Comparison of ENCODE assay signal across 15 cellular contexts in the genomic region with DNA sequence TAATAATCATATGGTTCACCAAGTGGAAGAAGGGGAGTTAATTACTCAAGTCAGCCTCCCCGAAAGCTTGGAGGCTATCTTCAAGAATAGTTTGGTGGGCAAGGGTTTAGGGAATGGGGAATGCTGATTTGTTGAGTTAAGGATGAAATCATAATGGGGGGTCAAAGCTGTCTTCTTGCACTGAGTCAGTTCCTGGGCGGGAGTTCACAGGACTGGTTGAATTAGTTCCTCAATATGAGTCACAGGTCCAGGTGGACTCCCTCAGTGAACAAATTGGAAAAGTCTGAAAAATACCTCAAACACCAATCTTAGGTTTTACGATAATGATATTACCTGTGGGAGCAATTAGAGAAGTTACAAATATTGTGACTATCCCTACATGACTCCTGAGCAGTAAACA.
DNase-seq lines count a peak whose midpoint lies in the region; ATAC-seq and TF ChIP-seq lines count a peak whose summit lies in the region.
"Had no signal": no experiment of that assay in that cellular context is flagged by ENCODE, and none has a peak within 500 bp of the region (broad histone marks: within the 10 kb centered on the region; RNA-seq: fewer than 3 reads in every experiment).

No MANE protein-coding gene starts in this region.

- H2AFZ ChIP-seq in mammary epithelial cell (ENCODE audit: low read depth, low read length): no peak overlapping the region

- BruUV-seq in mammary epithelial cell (replicated peaks; lab: Mats Ljungman, UMichigan): no TSS peak

- peak; percentile 30 for ATAC-seq in foreskin keratinocyte
- no peak for ATAC-seq in activated naive CD8-positive, alpha-beta T cell treated with anti-CD3 and anti-CD28 coated beads, Interleukin-2, amount 50 U/mL, for 24 hours
- ATAC-seq in HG02938 (IDR thresholded peaks at IDR 0.05; ENCODE audit: unreplicated experiment): no peak
- ATAC-seq: GM12878 had no signal

- H3K4me1 ChIP-seq in mammary epithelial cell (ENCODE audit: insufficient read depth, low read length) (peaks cover 37% of the 10 kb centered on the region), foreskin keratinocyte (peaks cover 23% of the 10 kb centered on the region)

- TF ChIP-seq CTCF in mammary epithelial cell (conservative IDR thresholded peaks at IDR 0.05 in 1 of 2, IDR thresholded peaks at IDR 0.05 in 1 of 2; ENCODE audit: extremely low read depth in 1 of 2, insufficient read depth in 1 of 2, low read depth in 1 of 2, low read length in 2 of 2) (no peak), foreskin keratinocyte (conservative IDR thresholded peaks at IDR 0.05) (no peak)

- WGBS in mammary epithelial cell (ENCODE audit: low coverage, missing lambda C conversion rate): 100% methylated on average over 1 of the region's 3 CpGs

- intact Hi-C loops in mammary epithelial cell (cut with micrococcal nuclease): no loop called here

- no peak overlapping the region for H3K9ac ChIP-seq in mammary epithelial cell (ENCODE audit: insufficient read depth, low read length)
- H3K9ac ChIP-seq: BLaER1 treated with 17β-estradiol and CSF1 and Interleukin-3, amounts not matched to agents 10 nM and 100 nM had no signal

- H3K4me3 Mint-ChIP-seq in activated naive CD8-positive, alpha-beta T cell treated with anti-CD3 and anti-CD28 coated beads, Interleukin-2, amount 50 U/mL, for 24 hours: no peak overlapping the region
- H3K4me3 Mint-ChIP-seq: CD4-positive, CD25-positive, alpha-beta regulatory T cell had no signal

- H3K9me3 Mint-ChIP-seq in activated naive CD8-positive, alpha-beta T cell treated with anti-CD3 and anti-CD28 coated beads, Interleukin-2, amount 50 U/mL, for 24 hours: peaks cover 10% of the 10 kb centered on the region

- H3K27ac ChIP-seq in mammary epithelial cell (ENCODE audit: insufficient read depth, low read depth, low read length): no peak overlapping the region
- H3K27ac ChIP-seq in foreskin keratinocyte: no peak overlapping the region
- H3K27ac ChIP-seq: BLaER1 treated with 17β-estradiol and CSF1 and Interleukin-3, amounts not matched to agents 10 nM and 100 nM; HL-60 had no signal

- H3K4me3 ChIP-seq in mammary epithelial cell (replicated peaks in 1 of 3; ENCODE audit: insufficient read depth in 1 of 3, low read depth in 2 of 3, low read length in 3 of 3): no peak overlapping the region
- H3K4me3 ChIP-seq: BLaER1 treated with 17β-estradiol and CSF1 and Interleukin-3, amounts not matched to agents 10 nM and 100 nM; GM12878 had no signal

- no peaks in the 10 kb centered on the region for H3K36me3 ChIP-seq in mammary epithelial cell (ENCODE audit: insufficient read depth, low read length)
- H3K36me3 ChIP-seq: BLaER1 treated with 17β-estradiol and CSF1 and Interleukin-3, amounts not matched to agents 10 nM and 100 nM had no signal

- H3K4me1 Mint-ChIP-seq in activated naive CD8-positive, alpha-beta T cell treated with anti-CD3 and anti-CD28 coated beads, Interleukin-2, amount 50 U/mL, for 24 hours: peaks cover 27% of the 10 kb centered on the region

- no peaks in the 10 kb centered on the region for H3K36me3 Mint-ChIP-seq in activated naive CD8-positive, alpha-beta T cell treated with anti-CD3 and anti-CD28 coated beads, Interleukin-2, amount 50 U/mL, for 24 hours (ENCODE audit: low read depth)
- H3K36me3 Mint-ChIP-seq: CD4-positive, CD25-positive, alpha-beta regulatory T cell had no signal

- no peaks in the 10 kb centered on the region for H3K27me3 Mint-ChIP-seq in activated naive CD8-positive, alpha-beta T cell treated with anti-CD3 and anti-CD28 coated beads, Interleukin-2, amount 50 U/mL, for 24 hours
- H3K27me3 Mint-ChIP-seq: CD4-positive, CD25-positive, alpha-beta regulatory T cell had no signal

- in situ Hi-C loops in mammary epithelial cell (cut with MboI; ENCODE audit: low sequenced_read_pairs in 2 of 2): no loop called here

- CTCF ChIA-PET in mammary epithelial cell (lab: Charles Lee; ENCODE audit: low non-redundant PET): no interaction called here

- dilution Hi-C loops in mammary epithelial cell (cut with HindIII; ENCODE audit: low sequenced_read_pairs): no loop called here

- H3K27ac Mint-ChIP-seq in activated naive CD8-positive, alpha-beta T cell treated with anti-CD3 and anti-CD28 coated beads, Interleukin-2, amount 50 U/mL, for 24 hours: no peak overlapping the region
- H3K27ac Mint-ChIP-seq: CD4-positive, CD25-positive, alpha-beta regulatory T cell had no signal

- H3K4me2 ChIP-seq in mammary epithelial cell (ENCODE audit: insufficient read depth, low read depth, low read length): no peak overlapping the region
- H3K4me2 ChIP-seq: BLaER1 treated with 17β-estradiol and CSF1 and Interleukin-3, amounts not matched to agents 10 nM and 100 nM had no signal

- H3K27me3 ChIP-seq in mammary epithelial cell (ENCODE audit: insufficient read depth, low read length) (no peaks in the 10 kb centered on the region), foreskin keratinocyte (no peaks in the 10 kb centered on the region)
- H3K27me3 ChIP-seq: BLaER1 treated with 17β-estradiol and CSF1 and Interleukin-3, amounts not matched to agents 10 nM and 100 nM had no signal

- peaks cover 4% of the 10 kb centered on the region for H3K79me2 ChIP-seq in mammary epithelial cell (ENCODE audit: insufficient read depth, low read length)

- peaks cover 13% of the 10 kb centered on the region for H3K9me3 ChIP-seq in mammary epithelial cell (replicated peaks; ENCODE audit: insufficient read depth, low read length)

- no peaks in the 10 kb centered on the region for H4K20me1 ChIP-seq in mammary epithelial cell (ENCODE audit: insufficient read depth, low read length)
- H4K20me1 ChIP-seq: BLaER1 treated with 17β-estradiol and CSF1 and Interleukin-3, amounts not matched to agents 10 nM and 100 nM had no signal

- DNase-seq in Daoy (ENCODE audit: low read depth) (peak; percentile 21), HT1080 (ENCODE audit: low read depth) (peak; percentile 70), mammary epithelial cell (peak; percentile 48), foreskin keratinocyte (peak in 1 of 2 donors; percentile 57), GM19240 (ENCODE audit: insufficient read length, low spot score) (no peak), activated T-cell treated with anti-CD3 and anti-CD28 coated beads for 4 hours (no peak)
- DNase-seq in activated naive CD8-positive, alpha-beta T cell treated with anti-CD3 and anti-CD28 coated beads, Interleukin-2, amount 50 U/mL, for 24 hours: no peak
- DNase-seq: 8988T; CD4-positive, CD25-positive, alpha-beta regulatory T cell; DMS53; HCEC 1CT had no signal

Comparison
In these comparisons a context has a peak if more than half of its experiments do, and no peak if none do; other contexts are left out.
1. DNase-seq: peak in Daoy (single experiment), HT1080 (single experiment) and mammary epithelial cell (single experiment); none in GM19240 (single experiment), activated naive CD8-positive, alpha-beta T cell treated with anti-CD3 and anti-CD28 coated beads, Interleukin-2, amount 50 U/mL, for 24 hours (single experiment) and activated T-cell treated with anti-CD3 and anti-CD28 coated beads for 4 hours (single experiment).